In genomic region chr20:34774886-34775285, GRCh38 we compare ENCODE assay signal across 27 cellular contexts.
"Had no signal": no experiment of that assay in that cellular context is flagged by ENCODE, and none has a peak within 500 bp of the region (broad histone marks: within the 10 kb centered on the region; RNA-seq: fewer than 3 reads in every experiment).

No MANE protein-coding gene starts in this region.

- H3K27me3 ChIP-seq: brain microvascular endothelial cell, gastroesophageal sphincter, ovary, spleen, testis had no signal

- FAIRE-seq: astrocyte, endothelial cell of umbilical vein, keratinocyte, urothelium cell line had no signal

- H3K4me3 Mint-ChIP-seq: activated CD4-positive, alpha-beta T cell treated with anti-CD3 and anti-CD28 coated beads for 36 hours; activated T-cell treated with anti-CD3 and anti-CD28 coated beads, Interleukin-2, amount 50 U/mL, for 24 hours; T-cell had no signal

- H3K9me3 ChIP-seq: gastroesophageal sphincter, mucosa of descending colon, ovary, psoas muscle, spleen, testis had no signal

- H3K36me3 ChIP-seq: ovary had no signal

- H3K9me3 Mint-ChIP-seq: activated T-cell treated with anti-CD3 and anti-CD28 coated beads, Interleukin-2, amount 50 U/mL, for 24 hours; T-cell had no signal

- H3K27me3 Mint-ChIP-seq: activated CD4-positive, alpha-beta T cell treated with anti-CD3 and anti-CD28 coated beads for 36 hours; activated T-cell treated with anti-CD3 and anti-CD28 coated beads, Interleukin-2, amount 50 U/mL, for 24 hours; T-cell had no signal

- H3K4me3 ChIP-seq: gastroesophageal sphincter, mucosa of descending colon, ovary, psoas muscle, spleen, testis had no signal

- H3K4me1 Mint-ChIP-seq: T-cell had no signal

- H3K27ac Mint-ChIP-seq: activated CD4-positive, alpha-beta T cell treated with anti-CD3 and anti-CD28 coated beads for 36 hours; activated T-cell treated with anti-CD3 and anti-CD28 coated beads, Interleukin-2, amount 50 U/mL, for 24 hours; T-cell had no signal

- DNase-seq: activated CD4-positive, alpha-beta T cell treated with anti-CD3 and anti-CD28 coated beads for 36 hours; activated CD4-positive, alpha-beta T cell treated with anti-CD3 and anti-CD28 coated beads, Interleukin-2, amount 50 U/mL, for 4 hours; activated CD4-positive, CD25-positive, alpha-beta regulatory T cell; activated CD8-positive, alpha-beta memory T cell treated with anti-CD3 and anti-CD28 coated beads, Interleukin-2, amount 50 U/mL, for 48 hours; activated naive CD4-positive, alpha-beta T cell; activated T-cell treated with anti-CD3 and anti-CD28 coated beads, Interleukin-2, amount 50 U/mL, for 24 hours; amniotic stem cell; brain microvascular endothelial cell; cortex of kidney; head of caudate nucleus; hippocampal formation; left cardiac atrium; left ventricle myocardium superior; mucosa of descending colon; ovary; psoas muscle; spleen; stimulated activated CD4-positive, alpha-beta T cell treated with anti-CD3 and anti-CD28 coated beads, Interleukin-2, amount 100 ng/mL, for 48 hours; stimulated activated naive CD8-positive, alpha-beta T cell treated with anti-CD3 and anti-CD28 coated beads, Interleukin-15, Interleukin-2, amounts not matched to agents 100 U/mL and 50 U/mL, for 24 hours; T-cell; testis; trophoblast cell had no signal

- ATAC-seq: activated CD4-positive, alpha-beta T cell treated with anti-CD3 and anti-CD28 coated beads for 36 hours; gastroesophageal sphincter; left cardiac atrium; left ventricle myocardium superior; mucosa of descending colon; psoas muscle; stimulated activated naive CD8-positive, alpha-beta T cell treated with anti-CD3 and anti-CD28 coated beads, Interleukin-15, Interleukin-2, amounts not matched to agents 100 U/mL and 50 U/mL, for 24 hours; T-cell had no signal

- H3K27ac ChIP-seq: brain microvascular endothelial cell, gastroesophageal sphincter, ovary, psoas muscle, spleen, testis had no signal
